1 cellular context compared by ENCODE assay signal in genomic region chr12:61536525-61536924, GRCh38.
TF ChIP-seq lines count a peak whose summit lies in the region.

No MANE protein-coding gene starts in this region.

TF ChIP-seq in GM23338, 12 proteins besides CTCF, POLR2A, EP300 and RAD21 (continued from another document):
- TF ChIP-seq ZNF462 (CRISPR knock-in tag; IDR thresholded peaks at IDR 0.05) (no peak), STAT1 (IDR thresholded peaks at IDR 0.05; ENCODE audit: unreplicated experiment) (no peak), CREB1 (CRISPR knock-in tag; IDR thresholded peaks at IDR 0.05; ENCODE audit: low read depth) (no peak), ZNF114 (CRISPR knock-in tag; IDR thresholded peaks at IDR 0.05) (no peak), POLR2AphosphoS5 (IDR thresholded peaks at IDR 0.05; ENCODE audit: low read depth) (no peak)
- TF ChIP-seq, protein P1, sequence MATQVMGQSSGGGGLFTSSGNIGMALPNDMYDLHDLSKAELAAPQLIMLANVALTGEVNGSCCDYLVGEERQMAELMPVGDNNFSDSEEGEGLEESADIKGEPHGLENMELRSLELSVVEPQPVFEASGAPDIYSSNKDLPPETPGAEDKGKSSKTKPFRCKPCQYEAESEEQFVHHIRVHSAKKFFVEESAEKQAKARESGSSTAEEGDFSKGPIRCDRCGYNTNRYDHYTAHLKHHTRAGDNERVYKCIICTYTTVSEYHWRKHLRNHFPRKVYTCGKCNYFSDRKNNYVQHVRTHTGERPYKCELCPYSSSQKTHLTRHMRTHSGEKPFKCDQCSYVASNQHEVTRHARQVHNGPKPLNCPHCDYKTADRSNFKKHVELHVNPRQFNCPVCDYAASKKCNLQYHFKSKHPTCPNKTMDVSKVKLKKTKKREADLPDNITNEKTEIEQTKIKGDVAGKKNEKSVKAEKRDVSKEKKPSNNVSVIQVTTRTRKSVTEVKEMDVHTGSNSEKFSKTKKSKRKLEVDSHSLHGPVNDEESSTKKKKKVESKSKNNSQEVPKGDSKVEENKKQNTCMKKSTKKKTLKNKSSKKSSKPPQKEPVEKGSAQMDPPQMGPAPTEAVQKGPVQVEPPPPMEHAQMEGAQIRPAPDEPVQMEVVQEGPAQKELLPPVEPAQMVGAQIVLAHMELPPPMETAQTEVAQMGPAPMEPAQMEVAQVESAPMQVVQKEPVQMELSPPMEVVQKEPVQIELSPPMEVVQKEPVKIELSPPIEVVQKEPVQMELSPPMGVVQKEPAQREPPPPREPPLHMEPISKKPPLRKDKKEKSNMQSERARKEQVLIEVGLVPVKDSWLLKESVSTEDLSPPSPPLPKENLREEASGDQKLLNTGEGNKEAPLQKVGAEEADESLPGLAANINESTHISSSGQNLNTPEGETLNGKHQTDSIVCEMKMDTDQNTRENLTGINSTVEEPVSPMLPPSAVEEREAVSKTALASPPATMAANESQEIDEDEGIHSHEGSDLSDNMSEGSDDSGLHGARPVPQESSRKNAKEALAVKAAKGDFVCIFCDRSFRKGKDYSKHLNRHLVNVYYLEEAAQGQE (IDR thresholded peaks at IDR 0.05; ENCODE audit: unreplicated experiment): no peak
